In genomic region chr11:70210051-70210501, GRCh38 we compare ENCODE assay signal across 9 cellular contexts. TPM values are rescaled to one million over a fixed set of nuclear protein-coding genes. Genes with fewer than 3 reads are reported as not detected.
A peak's percentile ranks its signal among the peaks of the same experiment; 100 is the strongest.
DNase-seq lines count a peak whose midpoint lies in the region; ATAC-seq, FAIRE-seq and TF ChIP-seq lines count a peak whose summit lies in the region.
"Had no signal": no experiment of that assay in that cellular context is flagged by ENCODE, and none has a peak within 500 bp of the region (broad histone marks: within the 10 kb centered on the region; RNA-seq: fewer than 3 reads in every experiment).

No MANE protein-coding gene starts in this region.

- H3K4me1 ChIP-seq in adipocyte (ENCODE audit: control insufficient read depth, insufficient read depth, low read length), result peaks cover 36% of the 10 kb centered on the region
- no peaks in the 10 kb centered on the region for H3K4me1 ChIP-seq in aorta (ENCODE audit: control insufficient read depth in 1 of 2, insufficient read depth in 2 of 2, low read length in 2 of 2)

- no peak overlapping the region for H3K4me3 Mint-ChIP-seq in stimulated activated naive CD8-positive, alpha-beta T cell treated with anti-CD3 and anti-CD28 coated beads, Interleukin-15, Interleukin-2, amounts not matched to agents 100 ng/mL and 50 ng/mL, for 24 hours

- no peaks in the 10 kb centered on the region for H3K27me3 Mint-ChIP-seq in stimulated activated naive CD8-positive, alpha-beta T cell treated with anti-CD3 and anti-CD28 coated beads, Interleukin-15, Interleukin-2, amounts not matched to agents 100 ng/mL and 50 ng/mL, for 24 hours

- H3K4me3 ChIP-seq in adipocyte (ENCODE audit: low read length) (no peak overlapping the region), aorta (ENCODE audit: low read length in 2 of 2) (no peak overlapping the region)

- no peak for DNase-seq in stimulated activated naive CD8-positive, alpha-beta T cell treated with anti-CD3 and anti-CD28 coated beads, Interleukin-15, Interleukin-2, amounts not matched to agents 100 U/mL and 50 U/mL, for 24 hours
- peak; percentile 29 for DNase-seq in adipocyte (ENCODE audit: low read depth)
- DNase-seq in iris pigment epithelial cell (ENCODE audit: low read depth), result peak; percentile 90
- peak in 1 of 2 donors; percentile 45 for DNase-seq in aorta
- no peak for DNase-seq in NOMO-1 treated with DMSO at 0.1 percent for 48 hours (lab: John Stamatoyannopoulos, UW; ENCODE audit: unreplicated experiment)
- DNase-seq in urothelium cell line (ENCODE audit: low spot score), result no peak
- DNase-seq in GM10248 (ENCODE audit: extremely low spot score), result no peak
- DNase-seq: cerebellar nuclear complex had no signal

- ATAC-seq in stimulated activated naive CD8-positive, alpha-beta T cell treated with anti-CD3 and anti-CD28 coated beads, Interleukin-15, Interleukin-2, amounts not matched to agents 100 U/mL and 50 U/mL, for 24 hours, result no peak
- peak; percentile 62 for ATAC-seq in aorta (ENCODE audit: low FRiP score)

- H3K27me3 ChIP-seq in adipocyte (replicated peaks; ENCODE audit: control insufficient read depth, insufficient read depth, low read length), result no peaks in the 10 kb centered on the region
- no peaks in the 10 kb centered on the region for H3K27me3 ChIP-seq in aorta (ENCODE audit: control insufficient read depth in 1 of 2, insufficient read depth in 2 of 2, low read length in 1 of 2)

- H3K9me3 Mint-ChIP-seq in stimulated activated naive CD8-positive, alpha-beta T cell treated with anti-CD3 and anti-CD28 coated beads, Interleukin-15, Interleukin-2, amounts not matched to agents 100 ng/mL and 50 ng/mL, for 24 hours, result no peaks in the 10 kb centered on the region

- H3K36me3 Mint-ChIP-seq in stimulated activated naive CD8-positive, alpha-beta T cell treated with anti-CD3 and anti-CD28 coated beads, Interleukin-15, Interleukin-2, amounts not matched to agents 100 ng/mL and 50 ng/mL, for 24 hours (ENCODE audit: low read depth), result peaks cover 42% of the 10 kb centered on the region

- H3K36me3 ChIP-seq in adipocyte (ENCODE audit: control insufficient read depth, insufficient read depth, low read length, severe bottlenecking) (peaks cover 27% of the 10 kb centered on the region), aorta (ENCODE audit: control insufficient read depth in 1 of 2, insufficient read depth in 2 of 2, low read length in 1 of 2) (peaks cover 3 to 8% of the 10 kb centered on the region in 2 donors)

- H3K27ac Mint-ChIP-seq in stimulated activated naive CD8-positive, alpha-beta T cell treated with anti-CD3 and anti-CD28 coated beads, Interleukin-15, Interleukin-2, amounts not matched to agents 100 ng/mL and 50 ng/mL, for 24 hours, result peak overlapping the region; percentile 85

- H3K9me3 ChIP-seq in adipocyte (ENCODE audit: control insufficient read depth, low read length) (no peaks in the 10 kb centered on the region), aorta (ENCODE audit: control insufficient read depth, low read length) (no peaks in the 10 kb centered on the region)

- H3K27ac ChIP-seq in aorta (ENCODE audit: low read depth in 1 of 2, low read length in 2 of 2), result no peak overlapping the region

- POLR2A ChIA-PET in GM10248 (lab: Yijun Ruan, JAX), result no interaction called here

- no peak for FAIRE-seq in urothelium cell line (lab: Jason Lieb, UNC)

- CTCF ChIA-PET in GM10248 (lab: Yijun Ruan, JAX), result interaction anchor here (0.7 to 3.8 kb wide), 4 partner anchors 12 to 526 kb away, joined by 3 to 10 read pairs (median 3); no protein-coding TSS in a partner anchor

- peaks cover 45% of the 10 kb centered on the region for H3K4me1 Mint-ChIP-seq in stimulated activated naive CD8-positive, alpha-beta T cell treated with anti-CD3 and anti-CD28 coated beads, Interleukin-15, Interleukin-2, amounts not matched to agents 100 ng/mL and 50 ng/mL, for 24 hours (ENCODE audit: low read depth)

- H3K9ac ChIP-seq in adipocyte (ENCODE audit: low read length), result peak overlapping the region; percentile 45

- WGBS in aorta, 2 donors, result 74 to 80% methylated on average over 8 of the region's 8 CpGs

- no peak for TF ChIP-seq CTCF in GM10248 (IDR thresholded peaks at IDR 0.05; ENCODE audit: control extremely low read depth, extremely low read depth, low read depth, missing control alignments)

- intact Hi-C loops in aorta (cut with DNase I), result no loop called here

RNA-seq across cellular contexts. Expression of gene FADD, which starts 7.0 kb away (rescaled TPM):
- total RNA-seq in aorta, result 10 to 100 TPM; 17.2 to 17.8 TPM
- polyA plus RNA-seq in aorta, result 10 to 100 TPM; 10.7 to 12.3 TPM

Comparison
In these comparisons a context has a peak if more than half of its experiments do, and no peak if none do; other contexts are left out.
1. DNase-seq: peak in adipocyte (single experiment) and iris pigment epithelial cell (single experiment); none in stimulated activated naive CD8-positive, alpha-beta T cell treated with anti-CD3 and anti-CD28 coated beads, Interleukin-15, Interleukin-2, amounts not matched to agents 100 U/mL and 50 U/mL, for 24 hours (single experiment), NOMO-1 treated with DMSO at 0.1 percent for 48 hours (single experiment), urothelium cell line (single experiment) and GM10248 (single experiment).